In the genomic region with DNA sequence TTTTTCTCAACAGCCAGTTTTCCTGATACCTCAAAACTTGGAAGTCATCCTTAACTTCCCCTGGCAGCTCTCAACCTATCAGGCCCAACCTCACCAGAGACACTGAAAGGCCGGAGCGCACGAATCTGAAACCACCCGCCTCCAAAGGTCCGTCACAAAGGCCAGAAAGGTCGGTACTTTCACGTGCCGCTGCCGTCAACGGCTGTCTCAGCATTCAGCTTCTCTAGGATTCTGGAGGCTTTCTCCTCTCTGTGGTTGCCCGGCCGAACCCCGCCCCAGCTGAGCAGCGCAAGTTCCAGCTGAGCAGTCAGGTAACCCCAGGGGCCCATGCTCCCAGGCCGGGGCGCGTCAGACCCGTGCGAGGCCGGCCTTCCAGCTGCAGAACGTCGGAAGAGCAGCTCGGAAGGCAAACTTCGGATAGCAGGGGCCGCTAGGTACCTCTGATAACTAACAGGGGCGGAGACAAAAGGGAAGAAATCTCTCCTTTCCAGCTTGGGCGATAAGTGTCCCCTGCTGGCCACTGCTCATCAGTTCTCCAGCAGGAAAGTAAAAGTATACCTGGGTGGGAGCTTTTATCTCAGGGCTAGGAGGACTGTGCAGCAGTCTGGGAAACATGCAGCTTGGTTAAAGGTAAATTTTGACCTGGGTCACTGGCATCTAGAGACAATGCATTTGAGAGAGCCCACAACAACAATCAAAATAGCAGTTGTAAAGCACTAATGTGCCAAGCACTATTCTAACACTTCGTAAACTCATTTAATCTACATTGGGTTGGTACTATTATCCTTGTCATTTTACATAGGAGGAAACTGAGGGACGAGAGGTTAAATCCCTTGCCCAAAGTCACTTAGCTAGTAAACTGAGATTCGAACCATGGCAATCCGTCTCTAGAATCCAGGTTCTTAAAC, we compare ENCODE assay signal across 1 cellular context.
TF ChIP-seq lines count a peak whose summit lies in the region.

No MANE protein-coding gene starts in this region.

TF ChIP-seq in HepG2, 621 proteins besides CTCF, POLR2A, EP300 and RAD21 (continued from another document and continues in another):
- peak; percentile 79; the same call in 1 of the 2 replicates for TF ChIP-seq ATF1 (CRISPR knock-in tag; IDR thresholded peaks at IDR 0.05)
- peak; percentile 51 for TF ChIP-seq HCFC1 (IDR thresholded peaks at IDR 0.05; ENCODE audit: low read depth, low read length)
- TF ChIP-seq ZNF660 (CRISPR knock-in tag; IDR thresholded peaks at IDR 0.05; ENCODE audit: borderline replicate concordance, low read depth), result no peak
- TF ChIP-seq ZNF33A (CRISPR knock-in tag; IDR thresholded peaks at IDR 0.05; ENCODE audit: borderline replicate concordance), result no peak; the same call in 1 of the 2 replicates
- TF ChIP-seq, protein P1, sequence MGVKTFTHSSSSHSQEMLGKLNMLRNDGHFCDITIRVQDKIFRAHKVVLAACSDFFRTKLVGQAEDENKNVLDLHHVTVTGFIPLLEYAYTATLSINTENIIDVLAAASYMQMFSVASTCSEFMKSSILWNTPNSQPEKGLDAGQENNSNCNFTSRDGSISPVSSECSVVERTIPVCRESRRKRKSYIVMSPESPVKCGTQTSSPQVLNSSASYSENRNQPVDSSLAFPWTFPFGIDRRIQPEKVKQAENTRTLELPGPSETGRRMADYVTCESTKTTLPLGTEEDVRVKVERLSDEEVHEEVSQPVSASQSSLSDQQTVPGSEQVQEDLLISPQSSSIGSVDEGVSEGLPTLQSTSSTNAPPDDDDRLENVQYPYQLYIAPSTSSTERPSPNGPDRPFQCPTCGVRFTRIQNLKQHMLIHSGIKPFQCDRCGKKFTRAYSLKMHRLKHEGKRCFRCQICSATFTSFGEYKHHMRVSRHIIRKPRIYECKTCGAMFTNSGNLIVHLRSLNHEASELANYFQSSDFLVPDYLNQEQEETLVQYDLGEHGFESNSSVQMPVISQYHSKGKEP (CRISPR knock-in tag; IDR thresholded peaks at IDR 0.05), result peak; percentile 34; the same call in 1 of the 2 replicates
- TF ChIP-seq NPAS2 (CRISPR knock-in tag; IDR thresholded peaks at IDR 0.05; ENCODE audit: borderline replicate concordance), result no peak
- TF ChIP-seq, protein P2, sequence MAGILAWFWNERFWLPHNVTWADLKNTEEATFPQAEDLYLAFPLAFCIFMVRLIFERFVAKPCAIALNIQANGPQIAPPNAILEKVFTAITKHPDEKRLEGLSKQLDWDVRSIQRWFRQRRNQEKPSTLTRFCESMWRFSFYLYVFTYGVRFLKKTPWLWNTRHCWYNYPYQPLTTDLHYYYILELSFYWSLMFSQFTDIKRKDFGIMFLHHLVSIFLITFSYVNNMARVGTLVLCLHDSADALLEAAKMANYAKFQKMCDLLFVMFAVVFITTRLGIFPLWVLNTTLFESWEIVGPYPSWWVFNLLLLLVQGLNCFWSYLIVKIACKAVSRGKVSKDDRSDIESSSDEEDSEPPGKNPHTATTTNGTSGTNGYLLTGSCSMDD (CRISPR knock-in tag; IDR thresholded peaks at IDR 0.05), result no peak; the same call in 1 of the 2 replicates
- TF ChIP-seq, protein P3, sequence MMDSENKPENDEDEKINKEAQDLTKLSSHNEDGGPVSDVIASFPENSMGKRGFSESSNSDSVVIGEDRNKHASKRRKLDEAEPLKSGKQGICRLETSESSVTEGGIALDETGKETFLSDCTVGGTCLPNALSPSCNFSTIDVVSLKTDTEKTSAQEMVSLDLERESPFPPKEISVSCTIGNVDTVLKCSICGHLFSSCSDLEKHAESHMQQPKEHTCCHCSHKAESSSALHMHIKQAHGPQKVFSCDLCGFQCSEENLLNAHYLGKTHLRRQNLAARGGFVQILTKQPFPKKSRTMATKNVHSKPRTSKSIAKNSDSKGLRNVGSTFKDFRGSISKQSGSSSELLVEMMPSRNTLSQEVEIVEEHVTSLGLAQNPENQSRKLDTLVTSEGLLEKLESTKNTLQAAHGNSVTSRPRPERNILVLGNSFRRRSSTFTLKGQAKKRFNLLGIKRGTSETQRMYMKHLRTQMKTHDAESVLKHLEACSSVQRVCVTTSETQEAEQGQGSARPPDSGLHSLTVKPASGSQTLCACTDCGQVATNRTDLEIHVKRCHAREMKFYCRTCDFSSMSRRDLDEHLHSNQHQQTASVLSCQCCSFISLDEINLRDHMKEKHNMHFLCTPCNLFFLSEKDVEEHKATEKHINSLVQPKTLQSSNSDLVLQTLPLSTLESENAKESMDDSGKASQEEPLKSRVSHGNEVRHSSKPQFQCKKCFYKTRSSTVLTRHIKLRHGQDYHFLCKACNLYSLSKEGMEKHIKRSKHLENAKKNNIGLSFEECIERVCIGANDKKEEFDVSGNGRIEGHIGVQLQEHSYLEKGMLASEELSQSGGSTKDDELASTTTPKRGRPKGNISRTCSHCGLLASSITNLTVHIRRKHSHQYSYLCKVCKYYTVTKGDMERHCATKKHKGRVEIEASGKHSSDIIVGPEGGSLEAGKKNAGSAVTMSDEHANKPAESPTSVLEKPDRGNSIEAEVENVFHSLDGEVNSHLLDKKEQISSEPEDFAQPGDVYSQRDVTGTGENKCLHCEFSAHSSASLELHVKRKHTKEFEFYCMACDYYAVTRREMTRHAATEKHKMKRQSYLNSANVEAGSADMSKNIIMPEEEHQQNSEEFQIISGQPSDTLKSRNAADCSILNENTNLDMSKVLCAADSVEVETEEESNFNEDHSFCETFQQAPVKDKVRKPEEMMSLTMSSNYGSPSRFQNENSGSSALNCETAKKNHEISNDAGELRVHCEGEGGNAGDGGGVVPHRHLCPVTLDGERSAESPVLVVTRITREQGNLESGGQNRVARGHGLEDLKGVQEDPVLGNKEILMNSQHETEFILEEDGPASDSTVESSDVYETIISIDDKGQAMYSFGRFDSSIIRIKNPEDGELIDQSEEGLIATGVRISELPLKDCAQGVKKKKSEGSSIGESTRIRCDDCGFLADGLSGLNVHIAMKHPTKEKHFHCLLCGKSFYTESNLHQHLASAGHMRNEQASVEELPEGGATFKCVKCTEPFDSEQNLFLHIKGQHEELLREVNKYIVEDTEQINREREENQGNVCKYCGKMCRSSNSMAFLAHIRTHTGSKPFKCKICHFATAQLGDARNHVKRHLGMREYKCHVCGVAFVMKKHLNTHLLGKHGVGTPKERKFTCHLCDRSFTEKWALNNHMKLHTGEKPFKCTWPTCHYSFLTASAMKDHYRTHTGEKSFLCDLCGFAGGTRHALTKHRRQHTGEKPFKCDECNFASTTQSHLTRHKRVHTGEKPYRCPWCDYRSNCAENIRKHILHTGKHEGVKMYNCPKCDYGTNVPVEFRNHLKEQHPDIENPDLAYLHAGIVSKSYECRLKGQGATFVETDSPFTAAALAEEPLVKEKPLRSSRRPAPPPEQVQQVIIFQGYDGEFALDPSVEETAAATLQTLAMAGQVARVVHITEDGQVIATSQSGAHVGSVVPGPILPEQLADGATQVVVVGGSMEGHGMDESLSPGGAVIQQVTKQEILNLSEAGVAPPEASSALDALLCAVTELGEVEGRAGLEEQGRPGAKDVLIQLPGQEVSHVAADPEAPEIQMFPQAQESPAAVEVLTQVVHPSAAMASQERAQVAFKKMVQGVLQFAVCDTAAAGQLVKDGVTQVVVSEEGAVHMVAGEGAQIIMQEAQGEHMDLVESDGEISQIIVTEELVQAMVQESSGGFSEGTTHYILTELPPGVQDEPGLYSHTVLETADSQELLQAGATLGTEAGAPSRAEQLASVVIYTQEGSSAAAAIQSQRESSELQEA (CRISPR knock-in tag; IDR thresholded peaks at IDR 0.05; ENCODE audit: not compliant biosample characterization), result no peak
- TF ChIP-seq, protein P4, sequence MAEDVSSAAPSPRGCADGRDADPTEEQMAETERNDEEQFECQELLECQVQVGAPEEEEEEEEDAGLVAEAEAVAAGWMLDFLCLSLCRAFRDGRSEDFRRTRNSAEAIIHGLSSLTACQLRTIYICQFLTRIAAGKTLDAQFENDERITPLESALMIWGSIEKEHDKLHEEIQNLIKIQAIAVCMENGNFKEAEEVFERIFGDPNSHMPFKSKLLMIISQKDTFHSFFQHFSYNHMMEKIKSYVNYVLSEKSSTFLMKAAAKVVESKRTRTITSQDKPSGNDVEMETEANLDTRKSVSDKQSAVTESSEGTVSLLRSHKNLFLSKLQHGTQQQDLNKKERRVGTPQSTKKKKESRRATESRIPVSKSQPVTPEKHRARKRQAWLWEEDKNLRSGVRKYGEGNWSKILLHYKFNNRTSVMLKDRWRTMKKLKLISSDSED (CRISPR knock-in tag; IDR thresholded peaks at IDR 0.05), result no peak
- TF ChIP-seq SRY (CRISPR knock-in tag; IDR thresholded peaks at IDR 0.05), result peak; percentile 82
- peak; percentile 41; the same call in 1 of the 2 replicates for TF ChIP-seq ZNF44 (CRISPR knock-in tag; IDR thresholded peaks at IDR 0.05)
- no peak for TF ChIP-seq PLRG1 (conservative IDR thresholded peaks at IDR 0.05)
- TF ChIP-seq SNRNP70 (IDR thresholded peaks at IDR 0.05; ENCODE audit: low read depth, low read length), result no peak
- no peak; the same call in 1 of the 2 replicates for TF ChIP-seq ZFP90 (CRISPR knock-in tag; IDR thresholded peaks at IDR 0.05; ENCODE audit: borderline replicate concordance)
- TF ChIP-seq, protein P5, sequence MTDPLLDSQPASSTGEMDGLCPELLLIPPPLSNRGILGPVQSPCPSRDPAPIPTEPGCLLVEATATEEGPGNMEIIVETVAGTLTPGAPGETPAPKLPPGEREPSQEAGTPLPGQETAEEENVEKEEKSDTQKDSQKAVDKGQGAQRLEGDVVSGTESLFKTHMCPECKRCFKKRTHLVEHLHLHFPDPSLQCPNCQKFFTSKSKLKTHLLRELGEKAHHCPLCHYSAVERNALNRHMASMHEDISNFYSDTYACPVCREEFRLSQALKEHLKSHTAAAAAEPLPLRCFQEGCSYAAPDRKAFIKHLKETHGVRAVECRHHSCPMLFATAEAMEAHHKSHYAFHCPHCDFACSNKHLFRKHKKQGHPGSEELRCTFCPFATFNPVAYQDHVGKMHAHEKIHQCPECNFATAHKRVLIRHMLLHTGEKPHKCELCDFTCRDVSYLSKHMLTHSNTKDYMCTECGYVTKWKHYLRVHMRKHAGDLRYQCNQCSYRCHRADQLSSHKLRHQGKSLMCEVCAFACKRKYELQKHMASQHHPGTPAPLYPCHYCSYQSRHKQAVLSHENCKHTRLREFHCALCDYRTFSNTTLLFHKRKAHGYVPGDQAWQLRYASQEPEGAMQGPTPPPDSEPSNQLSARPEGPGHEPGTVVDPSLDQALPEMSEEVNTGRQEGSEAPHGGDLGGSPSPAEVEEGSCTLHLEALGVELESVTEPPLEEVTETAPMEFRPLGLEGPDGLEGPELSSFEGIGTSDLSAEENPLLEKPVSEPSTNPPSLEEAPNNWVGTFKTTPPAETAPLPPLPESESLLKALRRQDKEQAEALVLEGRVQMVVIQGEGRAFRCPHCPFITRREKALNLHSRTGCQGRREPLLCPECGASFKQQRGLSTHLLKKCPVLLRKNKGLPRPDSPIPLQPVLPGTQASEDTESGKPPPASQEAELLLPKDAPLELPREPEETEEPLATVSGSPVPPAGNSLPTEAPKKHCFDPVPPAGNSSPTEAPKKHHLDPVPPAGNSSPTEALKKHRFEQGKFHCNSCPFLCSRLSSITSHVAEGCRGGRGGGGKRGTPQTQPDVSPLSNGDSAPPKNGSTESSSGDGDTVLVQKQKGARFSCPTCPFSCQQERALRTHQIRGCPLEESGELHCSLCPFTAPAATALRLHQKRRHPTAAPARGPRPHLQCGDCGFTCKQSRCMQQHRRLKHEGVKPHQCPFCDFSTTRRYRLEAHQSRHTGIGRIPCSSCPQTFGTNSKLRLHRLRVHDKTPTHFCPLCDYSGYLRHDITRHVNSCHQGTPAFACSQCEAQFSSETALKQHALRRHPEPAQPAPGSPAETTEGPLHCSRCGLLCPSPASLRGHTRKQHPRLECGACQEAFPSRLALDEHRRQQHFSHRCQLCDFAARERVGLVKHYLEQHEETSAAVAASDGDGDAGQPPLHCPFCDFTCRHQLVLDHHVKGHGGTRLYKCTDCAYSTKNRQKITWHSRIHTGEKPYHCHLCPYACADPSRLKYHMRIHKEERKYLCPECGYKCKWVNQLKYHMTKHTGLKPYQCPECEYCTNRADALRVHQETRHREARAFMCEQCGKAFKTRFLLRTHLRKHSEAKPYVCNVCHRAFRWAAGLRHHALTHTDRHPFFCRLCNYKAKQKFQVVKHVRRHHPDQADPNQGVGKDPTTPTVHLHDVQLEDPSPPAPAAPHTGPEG (CRISPR knock-in tag; IDR thresholded peaks at IDR 0.05), result no peak
- TF ChIP-seq SMARCC2 (IDR thresholded peaks at IDR 0.05), result no peak
- TF ChIP-seq ZNF891 (CRISPR knock-in tag; IDR thresholded peaks at IDR 0.05), result peak; percentile 99
- TF ChIP-seq, protein P6, sequence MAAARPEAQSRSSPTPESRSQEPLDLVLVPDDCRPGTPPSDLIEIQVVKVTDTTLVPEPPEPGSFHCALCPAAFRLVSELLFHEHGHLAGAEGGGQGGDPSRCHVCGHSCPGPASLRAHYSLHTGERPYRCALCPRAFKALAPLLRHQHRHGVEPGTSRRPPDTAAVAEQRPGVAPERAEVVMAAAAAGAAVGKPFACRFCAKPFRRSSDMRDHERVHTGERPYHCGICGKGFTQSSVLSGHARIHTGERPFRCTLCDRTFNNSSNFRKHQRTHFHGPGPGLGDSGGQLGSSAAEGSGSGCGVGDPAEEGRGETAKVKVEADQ (CRISPR knock-in tag; IDR thresholded peaks at IDR 0.05; ENCODE audit: borderline replicate concordance), result peak; percentile 98; the same call in 1 of the 2 replicates
- TF ChIP-seq, protein P7, sequence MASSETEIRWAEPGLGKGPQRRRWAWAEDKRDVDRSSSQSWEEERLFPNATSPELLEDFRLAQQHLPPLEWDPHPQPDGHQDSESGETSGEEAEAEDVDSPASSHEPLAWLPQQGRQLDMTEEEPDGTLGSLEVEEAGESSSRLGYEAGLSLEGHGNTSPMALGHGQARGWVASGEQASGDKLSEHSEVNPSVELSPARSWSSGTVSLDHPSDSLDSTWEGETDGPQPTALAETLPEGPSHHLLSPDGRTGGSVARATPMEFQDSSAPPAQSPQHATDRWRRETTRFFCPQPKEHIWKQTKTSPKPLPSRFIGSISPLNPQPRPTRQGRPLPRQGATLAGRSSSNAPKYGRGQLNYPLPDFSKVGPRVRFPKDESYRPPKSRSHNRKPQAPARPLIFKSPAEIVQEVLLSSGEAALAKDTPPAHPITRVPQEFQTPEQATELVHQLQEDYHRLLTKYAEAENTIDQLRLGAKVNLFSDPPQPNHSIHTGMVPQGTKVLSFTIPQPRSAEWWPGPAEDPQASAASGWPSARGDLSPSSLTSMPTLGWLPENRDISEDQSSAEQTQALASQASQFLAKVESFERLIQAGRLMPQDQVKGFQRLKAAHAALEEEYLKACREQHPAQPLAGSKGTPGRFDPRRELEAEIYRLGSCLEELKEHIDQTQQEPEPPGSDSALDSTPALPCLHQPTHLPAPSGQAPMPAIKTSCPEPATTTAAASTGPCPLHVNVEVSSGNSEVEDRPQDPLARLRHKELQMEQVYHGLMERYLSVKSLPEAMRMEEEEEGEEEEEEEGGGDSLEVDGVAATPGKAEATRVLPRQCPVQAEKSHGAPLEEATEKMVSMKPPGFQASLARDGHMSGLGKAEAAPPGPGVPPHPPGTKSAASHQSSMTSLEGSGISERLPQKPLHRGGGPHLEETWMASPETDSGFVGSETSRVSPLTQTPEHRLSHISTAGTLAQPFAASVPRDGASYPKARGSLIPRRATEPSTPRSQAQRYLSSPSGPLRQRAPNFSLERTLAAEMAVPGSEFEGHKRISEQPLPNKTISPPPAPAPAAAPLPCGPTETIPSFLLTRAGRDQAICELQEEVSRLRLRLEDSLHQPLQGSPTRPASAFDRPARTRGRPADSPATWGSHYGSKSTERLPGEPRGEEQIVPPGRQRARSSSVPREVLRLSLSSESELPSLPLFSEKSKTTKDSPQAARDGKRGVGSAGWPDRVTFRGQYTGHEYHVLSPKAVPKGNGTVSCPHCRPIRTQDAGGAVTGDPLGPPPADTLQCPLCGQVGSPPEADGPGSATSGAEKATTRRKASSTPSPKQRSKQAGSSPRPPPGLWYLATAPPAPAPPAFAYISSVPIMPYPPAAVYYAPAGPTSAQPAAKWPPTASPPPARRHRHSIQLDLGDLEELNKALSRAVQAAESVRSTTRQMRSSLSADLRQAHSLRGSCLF (CRISPR knock-in tag; IDR thresholded peaks at IDR 0.05; ENCODE audit: borderline replicate concordance), result no peak
- TF ChIP-seq, protein P8, sequence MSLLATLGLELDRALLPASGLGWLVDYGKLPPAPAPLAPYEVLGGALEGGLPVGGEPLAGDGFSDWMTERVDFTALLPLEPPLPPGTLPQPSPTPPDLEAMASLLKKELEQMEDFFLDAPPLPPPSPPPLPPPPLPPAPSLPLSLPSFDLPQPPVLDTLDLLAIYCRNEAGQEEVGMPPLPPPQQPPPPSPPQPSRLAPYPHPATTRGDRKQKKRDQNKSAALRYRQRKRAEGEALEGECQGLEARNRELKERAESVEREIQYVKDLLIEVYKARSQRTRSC (CRISPR knock-in tag; IDR thresholded peaks at IDR 0.05; ENCODE audit: low read depth), result no peak
